In genomic region chr3:40088527-40089170, GRCh38 we compare ENCODE assay signal across 1 cellular context.
TF ChIP-seq lines count a peak whose summit lies in the region.

No MANE protein-coding gene starts in this region.

TF ChIP-seq in H1, 55 proteins besides CTCF, POLR2A, EP300 and RAD21:
- no peak for TF ChIP-seq KDM4A (IDR thresholded peaks at IDR 0.05; ENCODE audit: low read depth, low read length, severe bottlenecking)
- no peak for TF ChIP-seq SP1 (IDR thresholded peaks at IDR 0.05; ENCODE audit: low read depth, low read length)
- no peak for TF ChIP-seq MAFK (IDR thresholded peaks at IDR 0.05; ENCODE audit: low read depth, low read length)
- TF ChIP-seq USF2 (IDR thresholded peaks at IDR 0.05; ENCODE audit: low read length): no peak
- no peak for TF ChIP-seq SIRT6 (IDR thresholded peaks at IDR 0.05; ENCODE audit: low read length)
- no peak for TF ChIP-seq HDAC2 (IDR thresholded peaks at IDR 0.05; ENCODE audit: borderline replicate concordance in 1 of 2, low read depth in 2 of 2, low read length in 2 of 2)
- no peak for TF ChIP-seq EGR1 (IDR thresholded peaks at IDR 0.05; ENCODE audit: borderline replicate concordance, low read depth, low read length)
- TF ChIP-seq EZH2 (IDR thresholded peaks at IDR 0.05; ENCODE audit: low read depth, low read length, severe bottlenecking): no peak
- TF ChIP-seq NANOG (IDR thresholded peaks at IDR 0.05; ENCODE audit: insufficient read depth, low read depth, low read length, poor library complexity, severe bottlenecking): no peak
- no peak for TF ChIP-seq CREB1 (IDR thresholded peaks at IDR 0.05)
- no peak for TF ChIP-seq NRF1 (IDR thresholded peaks at IDR 0.05; ENCODE audit: low read depth, low read length)
- TF ChIP-seq SIX5 (IDR thresholded peaks at IDR 0.05; ENCODE audit: low read depth, low read length): no peak
- no peak for TF ChIP-seq KDM1A (IDR thresholded peaks at IDR 0.05; ENCODE audit: borderline replicate concordance, low read length)
- TF ChIP-seq SIN3A (conservative IDR thresholded peaks at IDR 0.05 in 1 of 2, IDR thresholded peaks at IDR 0.05 in 1 of 2; ENCODE audit: low read depth in 1 of 2, low read length in 2 of 2): no peak
- TF ChIP-seq POLR2AphosphoS5 (IDR thresholded peaks at IDR 0.05; ENCODE audit: low read depth, low read length): no peak
- no peak for TF ChIP-seq MAX (IDR thresholded peaks at IDR 0.05)
- TF ChIP-seq SP2 (IDR thresholded peaks at IDR 0.05; ENCODE audit: low read length): no peak
